In the genomic region with DNA sequence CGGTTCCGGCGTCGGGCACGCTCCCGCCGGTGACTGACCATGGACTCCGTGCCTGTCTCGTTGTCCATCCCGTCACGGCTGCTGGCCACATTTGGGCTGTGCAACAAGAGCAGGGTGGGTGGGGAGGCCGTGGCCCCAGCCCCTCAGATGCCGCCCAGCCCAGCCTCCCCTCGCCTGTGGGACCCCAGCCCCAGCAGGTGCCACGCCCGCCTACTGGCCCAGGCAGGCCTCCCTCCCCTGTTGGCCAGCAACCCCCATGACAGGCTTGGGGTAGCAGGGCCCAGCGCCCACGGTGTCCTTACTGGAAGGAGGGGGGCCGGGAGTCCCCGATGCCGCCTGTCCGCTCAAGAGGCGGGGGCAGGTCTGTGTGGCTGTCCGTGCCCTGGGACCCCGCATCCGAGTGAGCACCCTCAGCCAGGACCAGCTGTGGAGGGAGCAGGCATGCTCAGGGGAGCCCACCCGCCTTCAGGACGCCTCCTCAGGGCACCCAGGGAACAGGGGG, we compare ENCODE assay signal across 28 cellular contexts. TPM values are rescaled to one million over a fixed set of nuclear protein-coding genes. Genes with fewer than 3 reads are reported as not detected.
"Had no signal": no experiment of that assay in that cellular context is flagged by ENCODE, and none has a peak within 500 bp of the region (broad histone marks: within the 10 kb centered on the region; RNA-seq: fewer than 3 reads in every experiment).

No MANE protein-coding gene starts in this region.

- H3K36me3 ChIP-seq: breast epithelium had no signal

- H3K27me3 ChIP-seq: adrenal gland, breast epithelium, SJSA1 had no signal

- H3K27me3 Mint-ChIP-seq: activated naive CD8-positive, alpha-beta T cell treated with anti-CD3 and anti-CD28 coated beads, Interleukin-2, amount 10 ng/mL, durations not matched to agents 7 days and 5 days had no signal

- H3K4me3 ChIP-seq: adrenal gland, breast epithelium, SJSA1 had no signal

- H3K27ac ChIP-seq: adrenal gland, breast epithelium, SJSA1 had no signal

- H3K27ac Mint-ChIP-seq: activated CD8-positive, alpha-beta T cell treated with anti-CD3 and anti-CD28 coated beads, Interleukin-2, amount 10 ng/mL, durations not matched to agents 7 days and 5 days; activated naive CD8-positive, alpha-beta T cell treated with anti-CD3 and anti-CD28 coated beads, Interleukin-2, amount 10 ng/mL, durations not matched to agents 7 days and 5 days had no signal

- H3K4me3 Mint-ChIP-seq: activated CD8-positive, alpha-beta T cell treated with anti-CD3 and anti-CD28 coated beads, Interleukin-2, amount 10 ng/mL, durations not matched to agents 7 days and 5 days; activated naive CD8-positive, alpha-beta T cell treated with anti-CD3 and anti-CD28 coated beads, Interleukin-2, amount 10 ng/mL, durations not matched to agents 7 days and 5 days had no signal

- H3K9me3 Mint-ChIP-seq: activated naive CD8-positive, alpha-beta T cell treated with anti-CD3 and anti-CD28 coated beads, Interleukin-2, amount 10 ng/mL, durations not matched to agents 7 days and 5 days had no signal

- H3K9me3 ChIP-seq: adrenal gland, breast epithelium, SJSA1 had no signal

- DNase-seq: activated CD4-positive, alpha-beta T cell treated with anti-CD3 and anti-CD28 coated beads for 4 hours; activated CD4-positive, alpha-beta T cell treated with anti-CD3 and anti-CD28 coated beads, Interleukin-2, amount 50 U/mL, for 4 hours; activated CD8-positive, alpha-beta memory T cell treated with anti-CD3 and anti-CD28 coated beads, Interleukin-2, amount 50 U/mL, for 48 hours; activated CD8-positive, alpha-beta T cell treated with anti-CD3 and anti-CD28 coated beads, Interleukin-2, amount 10 ng/mL, durations not matched to agents 7 days and 5 days; activated naive CD4-positive, alpha-beta T cell treated with anti-CD3 and anti-CD28 coated beads, Interleukin-2, amount 50 U/mL, for 16 hours; activated naive CD8-positive, alpha-beta T cell treated with anti-CD3 and anti-CD28 coated beads, Interleukin-2, amount 10 ng/mL, durations not matched to agents 7 days and 5 days; activated T-cell treated with anti-CD3 and anti-CD28 coated beads, Interleukin-2, amount 50 U/mL, for 1 hour; adrenal gland; aorta; caudate nucleus; MM.1S; NCI-H1105; NCI-H1436; NCI-H1694 treated with DMSO at 0.1 percent for 48 hours; NCI-H2029 treated with DMSO at 0.1 percent for 48 hours; NCI-H345; NCI-H510A; NCI-H526 treated with DMSO at 0.1 percent for 48 hours; NCI-H82; RPMI8226; SHP77; SW 1271 had no signal

- ATAC-seq: activated CD4-positive, CD25-positive, alpha-beta regulatory T cell treated with anti-CD3 and anti-CD28 coated beads, Interleukin-2, amount 50 U/mL, for 24 hours; activated CD8-positive, alpha-beta T cell treated with anti-CD3 and anti-CD28 coated beads, Interleukin-2, amount 10 ng/mL, durations not matched to agents 7 days and 5 days; Panc1; SK-N-SH treated with all-trans-retinoic acid at 6 μM for 48 hours had no signal

RNA-seq across cellular contexts. Expression of a gene that starts 16.2 kb away (rescaled TPM):
- total RNA-seq: activated CD8-positive, alpha-beta T cell treated with anti-CD3 and anti-CD28 coated beads, Interleukin-2, amount 10 ng/mL, durations not matched to agents 7 days and 5 days; OCI-LY7 had no signal
